ENCODE assay signal across 8 cellular contexts in genomic region chr7:155356323-155357105, GRCh38.
A peak's percentile ranks its signal among the peaks of the same experiment; 100 is the strongest.
DNase-seq lines count a peak whose midpoint lies in the region; ATAC-seq and TF ChIP-seq lines count a peak whose summit lies in the region.

No MANE protein-coding gene starts in this region.

- TF ChIP-seq CTCF in AG09319 (IDR thresholded peaks at IDR 0.05; ENCODE audit: low read depth, low read length) = peak; percentile 8
- TF ChIP-seq CTCF in GM20000 (IDR thresholded peaks at IDR 0.05; ENCODE audit: extremely low read depth, missing control alignments) = peak; percentile 22

- no peak for ATAC-seq in GM21423 (IDR thresholded peaks at IDR 0.05; ENCODE audit: unreplicated experiment)
- ATAC-seq in GM18873 (IDR thresholded peaks at IDR 0.05; ENCODE audit: low FRiP score, unreplicated experiment) = no peak
- no peak for ATAC-seq in GM19452 (IDR thresholded peaks at IDR 0.05; ENCODE audit: unreplicated experiment)

- DNase-seq in AG09319 (ENCODE audit: extremely low read depth, low read depth) = no peak
- DNase-seq in GM20000 (ENCODE audit: low spot score) = no peak
- peak; percentile 56 for DNase-seq in RKO (ENCODE audit: low spot score)
- peak; percentile 67 for DNase-seq in iPS-NIHi7 (ENCODE audit: extremely low spot score)
- no peak for DNase-seq in SKM-1 (lab: John Stamatoyannopoulos, UW; ENCODE audit: unreplicated experiment)

Comparison
In these comparisons a context has a peak if more than half of its experiments do, and no peak if none do; other contexts are left out.
1. DNase-seq: peak in RKO (single experiment) and iPS-NIHi7 (single experiment); none in AG09319 (single experiment), GM20000 (single experiment) and SKM-1 (single experiment).